In the genomic region with DNA sequence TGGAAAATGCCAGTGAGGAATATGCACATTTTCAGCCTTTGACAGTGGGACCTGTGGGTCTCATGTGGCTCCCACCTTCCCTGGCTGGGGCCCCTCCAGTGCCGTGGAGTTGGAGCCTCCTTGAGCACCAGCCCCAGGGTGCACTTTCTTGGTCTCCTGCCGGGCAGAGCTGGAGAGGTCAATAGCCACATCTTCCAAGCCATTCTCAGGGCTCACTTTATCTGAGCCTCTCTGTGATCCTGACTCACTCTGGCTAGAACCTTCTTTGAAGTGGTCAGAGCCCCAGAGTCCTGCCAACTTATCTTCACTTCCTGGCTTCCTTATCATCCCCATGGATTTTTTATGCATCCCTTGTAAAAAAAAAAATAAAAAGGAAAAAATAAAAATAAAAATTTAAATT, we compare ENCODE assay signal across 14 cellular contexts. TPM values are rescaled to one million over a fixed set of nuclear protein-coding genes. Genes with fewer than 3 reads are reported as not detected.
"Had no signal": no experiment of that assay in that cellular context is flagged by ENCODE, and none has a peak within 500 bp of the region (broad histone marks: within the 10 kb centered on the region; RNA-seq: fewer than 3 reads in every experiment).

No MANE protein-coding gene starts in this region.

- ATAC-seq: natural killer cell treated with Interleukin-12 subunit alpha and Interleukin-12 subunit beta and Interleukin-15 and Interleukin-18, amount 100 ng/mL, for 72 hours had no signal

- DNase-seq: activated naive CD4-positive, alpha-beta T cell treated with Interleukin-2 at 50 U/mL for 16 hours; activated naive CD8-positive, alpha-beta T cell treated with anti-CD3 and anti-CD28 coated beads, Interleukin-2, amount 50 U/mL, for 24 hours; esophagus squamous epithelium; foreskin melanocyte; heart right ventricle; left ventricle myocardium inferior; mesenchymal stem cell; stimulated activated CD4-positive, alpha-beta T cell treated with anti-CD3 and anti-CD28 coated beads, Interleukin-4, amount 100 ng/mL, for 4 hours; T-helper 9 cell had no signal

- H3K4me3 ChIP-seq: esophagus squamous epithelium, heart right ventricle, left ventricle myocardium inferior, thyroid gland had no signal

RNA-seq across cellular contexts. Expression of a gene that starts 5.7 kb away (rescaled TPM):
- total RNA-seq: activated CD8-positive, alpha-beta T cell treated with anti-CD3 and anti-CD28 coated beads for 36 hours; activated T-helper 1 cell treated with anti-CD3 and anti-CD28 coated beads, Interleukin-12 subunit alpha, Interleukin-12 subunit beta, Interleukin-2, Interleukin-4 antibody, amounts not matched to agents 30 ng/mL and 10 ng/mL and 1 ng/mL, durations not matched to agents 14 hours and 24 hours and 36 hours; astrocyte; esophagus squamous epithelium; natural killer cell treated with Interleukin-12 subunit alpha and Interleukin-12 subunit beta and Interleukin-15 and Interleukin-18, amount 100 ng/mL, for 72 hours; thyroid gland had no signal
